In genomic region chr19:49952906-49953305, GRCh38 we compare ENCODE assay signal across 23 cellular contexts. TPM values are rescaled to one million over a fixed set of nuclear protein-coding genes. Genes with fewer than 3 reads are reported as not detected.
A peak's percentile ranks its signal among the peaks of the same experiment; 100 is the strongest.
DNase-seq lines count a peak whose midpoint lies in the region; ATAC-seq and TF ChIP-seq lines count a peak whose summit lies in the region.
"Had no signal": no experiment of that assay in that cellular context is flagged by ENCODE, and none has a peak within 500 bp of the region (broad histone marks: within the 10 kb centered on the region; RNA-seq: fewer than 3 reads in every experiment).

No MANE protein-coding gene starts in this region.

- TF ChIP-seq CTCF in natural killer cell (IDR thresholded peaks at IDR 0.05) (no peak), hepatocyte (IDR thresholded peaks at IDR 0.05; ENCODE audit: poor library complexity) (no peak), ovary (IDR thresholded peaks at IDR 0.05) (no peak), H9 (conservative IDR thresholded peaks at IDR 0.05) (no peak), WTC11 (IDR thresholded peaks at IDR 0.05) (no peak)

- peak overlapping the region in 1 of 2 donors; percentile 30 for H3K27ac Mint-ChIP-seq in natural killer cell treated with Interleukin-12 subunit alpha and Interleukin-12 subunit beta and Interleukin-15 and Interleukin-18, amount 100 ng/mL, for 72 hours
- no peak overlapping the region for H3K27ac Mint-ChIP-seq in natural killer cell
- H3K27ac Mint-ChIP-seq in H9: no peak overlapping the region; a peak in 1 of 7 replicates
- H3K27ac Mint-ChIP-seq in WTC11: no peak overlapping the region
- H3K27ac Mint-ChIP-seq: B cell; CD8-positive, alpha-beta T cell; HFFc6 had no signal

- H3K9ac ChIP-seq in H9 (ENCODE audit: extremely low read depth, insufficient read length, low read length): no peak overlapping the region

- H3K36me3 ChIP-seq in hepatocyte (replicated peaks; ENCODE audit: insufficient read depth, low read depth) (no peaks in the 10 kb centered on the region), ovary (no peaks in the 10 kb centered on the region)
- H3K36me3 ChIP-seq: SJCRH30 had no signal

- H2AFZ ChIP-seq in hepatocyte (no peak overlapping the region), H9 (ENCODE audit: low read length) (no peak overlapping the region)

- no peaks in the 10 kb centered on the region for H3K79me1 ChIP-seq in H9 (ENCODE audit: insufficient read depth, low read depth, low read length, poor library complexity, severe bottlenecking)

- no peak overlapping the region for H3K14ac ChIP-seq in H9 (ENCODE audit: insufficient read depth, low read length)

- H3K27ac ChIP-seq in hepatocyte (peak overlapping the region; percentile 73), ovary (peak overlapping the region; percentile 41 to 86), H9 (ENCODE audit: insufficient read length, low read depth, low read length) (no peak overlapping the region)

- no peak overlapping the region for H2BK20ac ChIP-seq in H9 (ENCODE audit: low read depth, low read length, poor library complexity, severe bottlenecking)

- H3K9me3 ChIP-seq in hepatocyte (ENCODE audit: low read depth) (no peaks in the 10 kb centered on the region), ovary (no peaks in the 10 kb centered on the region), H9 (ENCODE audit: control insufficient read depth, low read depth, low read length) (no peaks in the 10 kb centered on the region)
- H3K9me3 ChIP-seq: SJCRH30 had no signal

- 62% methylated on average over 13 of the region's 13 CpGs for WGBS in hepatocyte (ENCODE audit: low lambda C conversion rate, missing lambda C conversion rate)
- WGBS in ovary, 3 donors: 5 to 15% (median 10%) methylated on average over 13 of the region's 13 CpGs
- no CpG with 5 or more reads among the region's 13 CpGs for WGBS in H9 (ENCODE audit: extremely low coverage, insufficient read length, low lambda C conversion rate)

- no peaks in the 10 kb centered on the region for H3K9me2 ChIP-seq in hepatocyte (replicated peaks; ENCODE audit: insufficient read depth)

- H2BK15ac ChIP-seq in H9 (ENCODE audit: low read depth, low read length): no peak overlapping the region

- H4K8ac ChIP-seq in H9 (replicated peaks; ENCODE audit: insufficient read length, low read depth, low read length): no peak overlapping the region

- no peak overlapping the region for H3K56ac ChIP-seq in H9 (ENCODE audit: insufficient read length, low read depth, low read length)

- CTCF ChIA-PET in WTC11 (lab: Charles Lee): interaction anchor here (1.4 to 4.0 kb wide), 4 partner anchors 13 to 63 kb away, joined by 3 to 22 read pairs (median 6); no protein-coding TSS in a partner anchor

- H4K20me1 ChIP-seq in hepatocyte (ENCODE audit: insufficient read depth, poor library complexity, severe bottlenecking): no peaks in the 10 kb centered on the region
- H4K20me1 ChIP-seq in H9 (ENCODE audit: control insufficient read depth, insufficient read depth, insufficient read length): no peaks in the 10 kb centered on the region

- no peak for TF ChIP-seq EP300 in ovary (IDR thresholded peaks at IDR 0.05)

- H2AK5ac ChIP-seq in H9 (ENCODE audit: insufficient read length, low read length): no peak overlapping the region

- H3K27me3 Mint-ChIP-seq in natural killer cell treated with Interleukin-12 subunit alpha and Interleukin-12 subunit beta and Interleukin-15 and Interleukin-18, amount 100 ng/mL, for 72 hours: peaks cover 22 to 23% of the 10 kb centered on the region in 2 donors
- H3K27me3 Mint-ChIP-seq in natural killer cell (ENCODE audit: low read depth in 2 of 2) (peaks cover 29% of the 10 kb centered on the region in 2 donors), H9 (ENCODE audit: low read depth) (peaks cover 5% of the 10 kb centered on the region), WTC11 (ENCODE audit: low read depth) (no peaks in the 10 kb centered on the region)

- H3K4me1 ChIP-seq in hepatocyte (ENCODE audit: insufficient read depth) (peaks cover 37% of the 10 kb centered on the region), ovary (ENCODE audit: insufficient read depth) (peaks cover 37% of the 10 kb centered on the region), H9 (ENCODE audit: insufficient read depth, low read length) (peaks cover 3% of the 10 kb centered on the region; the same call in 1 of the 2 replicates)

- peak overlapping the region; percentile 37 for H3K4me2 ChIP-seq in hepatocyte
- no peak overlapping the region for H3K4me2 ChIP-seq in H9 (ENCODE audit: insufficient read depth, insufficient read length, low read length)

- H3K4me3 ChIP-seq in hepatocyte (no peak overlapping the region), ovary (no peak overlapping the region)
- H3K4me3 ChIP-seq: GM12878 had no signal

- no peak for ATAC-seq in natural killer cell treated with Interleukin-12 subunit alpha and Interleukin-12 subunit beta and Interleukin-15 and Interleukin-18, amount 100 ng/mL, for 72 hours
- ATAC-seq in natural killer cell (no peak), HG03175 (IDR thresholded peaks at IDR 0.05; ENCODE audit: unreplicated experiment) (no peak), WTC11 (no peak)
- ATAC-seq: CD8-positive, alpha-beta T cell had no signal

- no peak overlapping the region for H2BK12ac ChIP-seq in H9 (ENCODE audit: insufficient read length, low read depth, low read length)

- no peak overlapping the region for H2BK120ac ChIP-seq in H9 (ENCODE audit: low read depth, low read length, poor library complexity, severe bottlenecking)

- H3K4me3 Mint-ChIP-seq in natural killer cell treated with Interleukin-12 subunit alpha and Interleukin-12 subunit beta and Interleukin-15 and Interleukin-18, amount 100 ng/mL, for 72 hours: no peak overlapping the region
- H3K4me3 Mint-ChIP-seq in natural killer cell (no peak overlapping the region), H9 (no peak overlapping the region), WTC11 (no peak overlapping the region)
- H3K4me3 Mint-ChIP-seq: B cell; CD8-positive, alpha-beta T cell; HFFc6 had no signal

- no peak for TF ChIP-seq POLR2A in ovary (IDR thresholded peaks at IDR 0.05)

- no peaks in the 10 kb centered on the region for H3K23me2 ChIP-seq in H9 (ENCODE audit: insufficient read length, low read depth, low read length, poor library complexity, severe bottlenecking)

- H3K79me2 ChIP-seq in hepatocyte (no peaks in the 10 kb centered on the region), H9 (ENCODE audit: insufficient read depth, low read length) (no peaks in the 10 kb centered on the region)

- POLR2A ChIA-PET in WTC11 (lab: Charles Lee): no interaction called here

- no peak overlapping the region for H3K4ac ChIP-seq in H9 (ENCODE audit: low read depth, low read length)

- H4K5ac ChIP-seq in H9 (ENCODE audit: insufficient read length, low read depth, low read length): no peak overlapping the region

- intact Hi-C loops in natural killer cell (cut with micrococcal nuclease) (no loop called here), ovary (cut with DNase I) (no loop called here)

- H3K4me1 Mint-ChIP-seq in natural killer cell treated with Interleukin-12 subunit alpha and Interleukin-12 subunit beta and Interleukin-15 and Interleukin-18, amount 100 ng/mL, for 72 hours (ENCODE audit: low read depth in 2 of 2): peaks cover 8 to 9% of the 10 kb centered on the region in 2 donors
- H3K4me1 Mint-ChIP-seq in natural killer cell (peaks cover 9 to 12% of the 10 kb centered on the region in 2 donors), H9 (peaks cover 19 to 40% of the 10 kb centered on the region in 2 experiments), WTC11 (peaks cover 46% of the 10 kb centered on the region)

- H3K36me3 Mint-ChIP-seq in natural killer cell treated with Interleukin-12 subunit alpha and Interleukin-12 subunit beta and Interleukin-15 and Interleukin-18, amount 100 ng/mL, for 72 hours: no peaks in the 10 kb centered on the region
- no peaks in the 10 kb centered on the region for H3K36me3 Mint-ChIP-seq in natural killer cell
- no peaks in the 10 kb centered on the region for H3K36me3 Mint-ChIP-seq in H9 (ENCODE audit: insufficient read depth in 1 of 3, low read depth in 3 of 3)
- H3K36me3 Mint-ChIP-seq in WTC11: no peaks in the 10 kb centered on the region
- H3K36me3 Mint-ChIP-seq: CD8-positive, alpha-beta T cell had no signal

- H4K91ac ChIP-seq in H9 (ENCODE audit: insufficient read length, low read depth, low read length): no peak overlapping the region

- H3K27me3 ChIP-seq in hepatocyte (no peaks in the 10 kb centered on the region), ovary (no peaks in the 10 kb centered on the region), H9 (ENCODE audit: insufficient read depth, low read length) (no peaks in the 10 kb centered on the region)

- H3T11ph ChIP-seq in H9 (ENCODE audit: low read length): no peak overlapping the region

- H3K9me3 Mint-ChIP-seq in natural killer cell treated with Interleukin-12 subunit alpha and Interleukin-12 subunit beta and Interleukin-15 and Interleukin-18, amount 100 ng/mL, for 72 hours: no peaks in the 10 kb centered on the region
- H3K9me3 Mint-ChIP-seq in natural killer cell (no peaks in the 10 kb centered on the region), H9 (no peaks in the 10 kb centered on the region; a peak in 3 of 5 replicates), WTC11 (peaks cover 9% of the 10 kb centered on the region; the same call in 1 of the 2 replicates)
- H3K9me3 Mint-ChIP-seq: CD8-positive, alpha-beta T cell; HFFc6 had no signal

- no peak overlapping the region for H3K23ac ChIP-seq in H9 (ENCODE audit: insufficient read length, low read depth, low read length)

- no peak overlapping the region for H2BK5ac ChIP-seq in H9 (ENCODE audit: insufficient read length, low read length)

- DNase-seq in natural killer cell treated with Interleukin-12 subunit alpha and Interleukin-12 subunit beta and Interleukin-15 and Interleukin-18, amount 100 ng/mL, for 72 hours (ENCODE audit: low spot score): peak; percentile 26
- DNase-seq in natural killer cell: no peak
- DNase-seq in hepatocyte (ENCODE audit: low spot score): no peak
- peak in 1 of 5 donors; percentile 47 for DNase-seq in ovary
- no peak for DNase-seq in H9
- DNase-seq in H4 (ENCODE audit: low spot score): no peak
- DNase-seq in WTC11 (ENCODE audit: low spot score): no peak
- DNase-seq: Calu3; CD8-positive, alpha-beta T cell; GOT3; HFFc6; MM.1S; NCI-H1092; NCI-H1436 treated with DMSO at 0.1 percent for 48 hours; NCI-H2029; NCI-H345; NCI-H524 treated with DMSO at 0.1 percent for 48 hours had no signal

- no peak overlapping the region for H3K18ac ChIP-seq in H9 (ENCODE audit: insufficient read length, low read depth, low read length)

RNA-seq across cellular contexts. Expression of gene SIGLEC11, which starts 8.1 kb away (rescaled TPM):
- not detected for total RNA-seq in natural killer cell treated with Interleukin-12 subunit alpha and Interleukin-12 subunit beta and Interleukin-15 and Interleukin-18, amount 100 ng/mL, for 72 hours
- under 1 TPM in 2 of 3 donors, not detected in 1; 0.40 to 0.75 TPM for total RNA-seq in natural killer cell
- total RNA-seq in hepatocyte: 15.8 and 21.2 TPM in 2 replicates
- polyA plus RNA-seq in hepatocyte: 3.9 and 6.0 TPM in 2 replicates
- total RNA-seq in ovary: 100 to 1,000 TPM in 1 of 7 donors, 10 to 100 TPM in 6; 44.0 to 117 (median 77.6) TPM
- polyA plus RNA-seq in ovary: 100 to 1,000 TPM in 1 of 2 donors, 10 to 100 TPM in 1; 43.3 to 113 TPM
- not detected in 2 replicates for total RNA-seq in H9 (2021)
- not detected in 2 replicates for total RNA-seq in H4 (2014; rRNA removed; shearing (Covaris generic))
- not detected in 3 replicates for total RNA-seq in WTC11 (2021)
- total RNA-seq: A172; B cell; Calu3; CD8-positive, alpha-beta T cell; GM12878; HFFc6; HT-29 had no signal
- polyA plus RNA-seq: GM12878 had no signal

RNA-seq across cellular contexts. Expression of gene NUP62, which starts 23.6 kb away (rescaled TPM):
- 100 to 1,000 TPM; 109 to 187 TPM for total RNA-seq in natural killer cell treated with Interleukin-12 subunit alpha and Interleukin-12 subunit beta and Interleukin-15 and Interleukin-18, amount 100 ng/mL, for 72 hours
- 10 to 100 TPM; 34.2 to 57.4 (median 40.9) TPM for total RNA-seq in natural killer cell
- total RNA-seq in hepatocyte: 21.3 and 33.8 TPM in 2 replicates
- polyA plus RNA-seq in hepatocyte: 33.5 and 34.0 TPM in 2 replicates
- 10 to 100 TPM; 18.7 to 47.7 (median 38.5) TPM for total RNA-seq in ovary
- 10 to 100 TPM; 19.0 to 27.3 TPM for polyA plus RNA-seq in ovary
- 127 and 137 TPM in 2 replicates for total RNA-seq in H9 (2021)
- total RNA-seq in H4 (2014; rRNA removed; shearing (Covaris generic)): 52.1 and 62.4 TPM in 2 replicates
- total RNA-seq in WTC11 (2021): 87.1 to 91.4 TPM (median 90.3 TPM) in 3 replicates

RNA-seq across cellular contexts. Expression of gene ATF5, which starts 23.9 kb away (rescaled TPM):
- total RNA-seq in natural killer cell treated with Interleukin-12 subunit alpha and Interleukin-12 subunit beta and Interleukin-15 and Interleukin-18, amount 100 ng/mL, for 72 hours: 10 to 100 TPM; 12.1 to 12.4 TPM
- total RNA-seq in natural killer cell (10 to 100 TPM; 11.7 to 15.4 (median 14.2) TPM), hepatocyte (19.8 and 34.4 TPM in 2 replicates), ovary (10 to 100 TPM in 5 of 7 donors, 1 to 10 TPM in 2; 4.3 to 23.5 (median 16.0) TPM), H9 (2021) (18.5 and 20.6 TPM in 2 replicates), WTC11 (2021) (9.0 to 10.8 TPM (median 10.8 TPM) in 3 replicates)
- polyA plus RNA-seq in hepatocyte (16.1 and 23.8 TPM in 2 replicates), ovary (10 to 100 TPM; 17.3 to 20.1 TPM)
- 16.0 and 19.0 TPM in 2 replicates for total RNA-seq in H4 (2014; rRNA removed; shearing (Covaris generic))

RNA-seq across cellular contexts. Expression of gene IL4I1, which starts 56.2 kb away (rescaled TPM):
- 10 to 100 TPM in 1 of 2 donors, 1 to 10 TPM in 1; 2.4 to 15.1 TPM for total RNA-seq in natural killer cell treated with Interleukin-12 subunit alpha and Interleukin-12 subunit beta and Interleukin-15 and Interleukin-18, amount 100 ng/mL, for 72 hours
- total RNA-seq in natural killer cell (1 to 10 TPM; 3.0 to 3.8 (median 3.4) TPM), hepatocyte (0.12 and 0.60 TPM in 2 replicates), ovary (1 to 10 TPM in 4 of 7 donors, under 1 TPM in 2, not detected in 1; 0.24 to 4.3 (median 1.3) TPM), H9 (2021) (0.29 and 0.61 TPM in 2 replicates), WTC11 (2021) (0.83 to 1.4 TPM (median 0.99 TPM) in 3 replicates)
- polyA plus RNA-seq in hepatocyte (0.33 and 0.97 TPM in 2 replicates), ovary (under 1 TPM; 0.35 to 0.43 TPM)
- 0.15 TPM in 1 of 2 replicates, not detected in the other for total RNA-seq in H4 (2014; rRNA removed; shearing (Covaris generic))
- total RNA-seq: SJCRH30 had no signal
